9 cellular contexts compared by ENCODE assay signal in genomic region chr12:53325539-53326061, GRCh38. TPM values are rescaled to one million over a fixed set of nuclear protein-coding genes. Genes with fewer than 3 reads are reported as not detected.
DNase-seq lines count a peak whose midpoint lies in the region; ATAC-seq and TF ChIP-seq lines count a peak whose summit lies in the region.
"Had no signal": no experiment of that assay in that cellular context is flagged by ENCODE, and none has a peak within 500 bp of the region (broad histone marks: within the 10 kb centered on the region; RNA-seq: fewer than 3 reads in every experiment).

No MANE protein-coding gene starts in this region.

- H3K4me3 Mint-ChIP-seq in nephron = peak overlapping the region; percentile 81 to 88 (median 88)

- TF ChIP-seq POLR2A in uterus (IDR thresholded peaks at IDR 0.05) = peak in 1 of 2 donors; percentile 26

- no peaks in the 10 kb centered on the region for H3K9me3 ChIP-seq in uterus

- no peaks in the 10 kb centered on the region for H3K9me3 Mint-ChIP-seq in nephron

- H3K4me3 ChIP-seq in fibroblast of the aortic adventitia (ENCODE audit: low read depth, low read length) (peak overlapping the region; percentile 67), uterus (peak overlapping the region; percentile 67 to 70)

- H3K27me3 ChIP-seq in uterus = no peaks in the 10 kb centered on the region

- no peaks in the 10 kb centered on the region for H3K36me3 ChIP-seq in uterus

- no peak for TF ChIP-seq CTCF in fibroblast of the aortic adventitia (IDR thresholded peaks at IDR 0.05; ENCODE audit: insufficient read depth, low read length)
- TF ChIP-seq CTCF in nephron (IDR thresholded peaks at IDR 0.05; ENCODE audit: unreplicated experiment in 3 of 3) = no peak
- TF ChIP-seq CTCF in uterus (IDR thresholded peaks at IDR 0.05) = peak in 1 of 4 experiments; percentile 35

- peaks cover 0 to 3% of the 10 kb centered on the region in 2 donors for H3K4me1 ChIP-seq in uterus

- ATAC-seq in HG03571 (IDR thresholded peaks at IDR 0.05; ENCODE audit: unreplicated experiment) = no peak

- H3K27me3 Mint-ChIP-seq in nephron (ENCODE audit: low read depth) = no peaks in the 10 kb centered on the region

- peak overlapping the region; percentile 93 to 97 (median 95) for H3K27ac Mint-ChIP-seq in nephron

- intact Hi-C loops in uterus (cut with DNase I; ENCODE audit: low total_unique reads) = no loop called here

- H3K36me3 Mint-ChIP-seq in nephron (ENCODE audit: low read depth) = peaks cover 6% of the 10 kb centered on the region

- peaks cover 31% of the 10 kb centered on the region for H3K4me1 Mint-ChIP-seq in nephron

- H3K27ac ChIP-seq in uterus = peak overlapping the region; percentile 95 to 99

- peak; percentile 25 for DNase-seq in activated T-cell treated with anti-CD3 and anti-CD28 coated beads for 48 hours (ENCODE audit: low read depth)
- no peak for DNase-seq in activated T-cell treated with anti-CD3 and anti-CD28 coated beads for 4 hours
- DNase-seq in activated T-cell treated with anti-CD3 and anti-CD28 coated beads, Interleukin-2, amount 50 U/mL, for 1 hour = peak; percentile 35
- no peak for DNase-seq in fibroblast of the aortic adventitia (ENCODE audit: low read depth)
- DNase-seq in uterus = peak; percentile 42 to 45
- no peak for DNase-seq in GM19240 (ENCODE audit: insufficient read length, low spot score)

RNA-seq across cellular contexts. Expression of gene AAAS, which starts 4.2 kb away (rescaled TPM):
- total RNA-seq in fibroblast of the aortic adventitia (ENCODE audit: low replicate concordance) = 16.4 and 46.4 TPM in 2 replicates
- 10 to 100 TPM; 12.3 to 52.2 (median 46.9) TPM for total RNA-seq in uterus

RNA-seq across cellular contexts. Expression of gene SP7, which starts 10.6 kb away (rescaled TPM):
- total RNA-seq in fibroblast of the aortic adventitia (ENCODE audit: low replicate concordance) = not detected in 2 replicates
- under 1 TPM in 2 of 4 donors, not detected in 2; 0.34 to 0.62 TPM for total RNA-seq in uterus
- total RNA-seq: dermis microvascular lymphatic vessel endothelial cell had no signal

RNA-seq across cellular contexts. Expression of gene MYG1, which starts 26.1 kb away (rescaled TPM):
- total RNA-seq in fibroblast of the aortic adventitia (ENCODE audit: low replicate concordance) (34.8 and 39.5 TPM in 2 replicates), uterus (10 to 100 TPM; 10.2 to 59.3 (median 33.9) TPM)

RNA-seq across cellular contexts. Expression of gene PFDN5, which starts 30.3 kb away (rescaled TPM):
- total RNA-seq in fibroblast of the aortic adventitia (ENCODE audit: low replicate concordance) = 441 and 577 TPM in 2 replicates
- total RNA-seq in uterus = 1,000 to 10,000 TPM in 2 of 4 donors, 100 to 1,000 TPM in 2; 347 to 1,573 (median 972) TPM

RNA-seq across cellular contexts. Expression of gene SP1, which starts 54.4 kb away (rescaled TPM):
- 28.0 and 63.3 TPM in 2 replicates for total RNA-seq in fibroblast of the aortic adventitia (ENCODE audit: low replicate concordance)
- 100 to 1,000 TPM in 2 of 4 donors, 10 to 100 TPM in 2; 58.8 to 127 (median 90.7) TPM for total RNA-seq in uterus

Comparison
In these comparisons a context has a peak if more than half of its experiments do, and no peak if none do; other contexts are left out.
1. DNase-seq: peak in activated T-cell treated with anti-CD3 and anti-CD28 coated beads for 48 hours (single experiment), activated T-cell treated with anti-CD3 and anti-CD28 coated beads, Interleukin-2, amount 50 U/mL, for 1 hour (single experiment) and uterus (2 of 2); none in activated T-cell treated with anti-CD3 and anti-CD28 coated beads for 4 hours (single experiment), fibroblast of the aortic adventitia (single experiment) and GM19240 (single experiment).